ENCODE assay signal across 16 cellular contexts in genomic region chr5:95936812-95937397, GRCh38.
"Had no signal": no experiment of that assay in that cellular context is flagged by ENCODE, and none has a peak within 500 bp of the region (broad histone marks: within the 10 kb centered on the region; RNA-seq: fewer than 3 reads in every experiment).

No MANE protein-coding gene starts in this region.

- H3K9ac ChIP-seq: parathyroid adenoma had no signal

- H3K4me1 ChIP-seq: adrenal gland, colonic mucosa, parathyroid adenoma, upper lobe of right lung had no signal

- DNase-seq: activated CD4-positive, alpha-beta memory T cell treated with anti-CD3 and anti-CD28 coated beads, Interleukin-2, amount 10 ng/mL, durations not matched to agents 7 days and 5 days; activated effector memory CD4-positive, alpha-beta T cell treated with Interleukin-2 at 50 U/mL for 16 hours; activated naive CD4-positive, alpha-beta T cell treated with anti-CD3 and anti-CD28 coated beads, Interleukin-2, amount 50 U/mL, for 16 hours; activated T-cell treated with anti-CD3 and anti-CD28 coated beads, Interleukin-2, amount 50 U/mL, for 24 hours; adrenal gland; colonic mucosa; effector CD8-positive, alpha-beta T cell; foreskin fibroblast; head of caudate nucleus; immature natural killer cell; left cardiac atrium; naive B cell; stimulated activated CD4-positive, alpha-beta T cell treated with anti-CD3 and anti-CD28 coated beads, Interleukin-4, amount 100 ng/mL, for 1 hour; stimulated activated naive B cell treated with anti-CD40 and anti-IgM and Interleukin-4, amounts not matched to agents 10 μg/mL and 1 μg/mL and 100 μg/mL, for 72 hours; upper lobe of right lung had no signal

- H3K27me3 ChIP-seq: adrenal gland, colonic mucosa, upper lobe of right lung had no signal

- ATAC-seq: left cardiac atrium; stimulated activated naive B cell treated with anti-CD40 and anti-IgM and Interleukin-4, amounts not matched to agents 10 μg/mL and 1 μg/mL and 100 μg/mL, for 72 hours; upper lobe of right lung had no signal

- H3K27ac ChIP-seq: adrenal gland, colonic mucosa, parathyroid adenoma, upper lobe of right lung had no signal

- H3K9me3 ChIP-seq: adrenal gland, colonic mucosa, upper lobe of right lung had no signal

- H3K4me3 ChIP-seq: adrenal gland, colonic mucosa, upper lobe of right lung had no signal

- H2AFZ ChIP-seq: parathyroid adenoma had no signal

- H3K36me3 ChIP-seq: adrenal gland, colonic mucosa had no signal
